In genomic region chr13:77859450-77859849, GRCh38 we compare ENCODE assay signal across 15 cellular contexts. TPM values are rescaled to one million over a fixed set of nuclear protein-coding genes. Genes with fewer than 3 reads are reported as not detected.
DNase-seq lines count a peak whose midpoint lies in the region; ATAC-seq and TF ChIP-seq lines count a peak whose summit lies in the region.
"Had no signal": no experiment of that assay in that cellular context is flagged by ENCODE, and none has a peak within 500 bp of the region (broad histone marks: within the 10 kb centered on the region; RNA-seq: fewer than 3 reads in every experiment).

No MANE protein-coding gene starts in this region.

- DNase-seq in GM23248, result peak; percentile 88
- no peak for DNase-seq in WTC11 (ENCODE audit: low spot score)
- DNase-seq in left ventricle myocardium inferior, result peak; percentile 16
- DNase-seq in stomach, result no peak
- no peak for DNase-seq in progenitor cell of endocrine pancreas (ENCODE audit: low spot score, unreplicated experiment)
- DNase-seq in NCI-H524 (lab: John Stamatoyannopoulos, UW), result no peak
- DNase-seq in naive thymus-derived CD8-positive, alpha-beta T cell, result no peak
- DNase-seq: activated CD4-positive, alpha-beta T cell treated with anti-CD3 and anti-CD28 coated beads, Interleukin-2, amount 10 ng/mL, durations not matched to agents 24 days and 14 days; caudate nucleus; islet precursor cell; NCI-H2029 treated with DMSO at 0.1 percent for 48 hours had no signal

- no peaks in the 10 kb centered on the region for H3K79me2 ChIP-seq in GM23248 (ENCODE audit: insufficient read depth)

- TF ChIP-seq CTCF in WTC11 (IDR thresholded peaks at IDR 0.05) (no peak), left ventricle myocardium inferior (IDR thresholded peaks at IDR 0.05; ENCODE audit: borderline replicate concordance) (no peak), stomach (IDR thresholded peaks at IDR 0.05) (no peak), progenitor cell of endocrine pancreas (IDR thresholded peaks at IDR 0.05; ENCODE audit: unreplicated experiment) (no peak)

- H3K9me3 Mint-ChIP-seq in WTC11 (peaks cover 5% of the 10 kb centered on the region; the same call in 1 of the 2 replicates), progenitor cell of endocrine pancreas (ENCODE audit: low read depth) (no peaks in the 10 kb centered on the region)
- H3K9me3 Mint-ChIP-seq in naive thymus-derived CD8-positive, alpha-beta T cell, result peaks cover 0 to 3% (median 0%) of the 10 kb centered on the region in 9 donors
- H3K9me3 Mint-ChIP-seq: activated CD4-positive, alpha-beta T cell treated with anti-CD3 and anti-CD28 coated beads, Interleukin-2, amount 10 ng/mL, durations not matched to agents 24 days and 14 days had no signal

- no peak for ATAC-seq in WTC11
- ATAC-seq in naive thymus-derived CD8-positive, alpha-beta T cell, result no peak
- ATAC-seq in HG02642 (IDR thresholded peaks at IDR 0.05; ENCODE audit: poor library complexity, unreplicated experiment), result no peak

- POLR2A ChIA-PET in WTC11 (lab: Charles Lee), result interaction anchor here (0.6 kb wide), 1 partner anchor 381 kb away, joined by 8 read pairs; no protein-coding TSS in a partner anchor
- POLR2A ChIA-PET in naive thymus-derived CD8-positive, alpha-beta T cell (lab: Charles Lee), result no interaction called here

- H3K9me2 ChIP-seq in GM23248 (ENCODE audit: insufficient read depth), result no peaks in the 10 kb centered on the region

- H3K9ac ChIP-seq in GM23248, result peak overlapping the region; percentile 58

- H3K36me3 Mint-ChIP-seq in WTC11 (0 out of 2 replicates have a peak, but pooled peaks cover 3% of the 10 kb centered on the region), progenitor cell of endocrine pancreas (ENCODE audit: insufficient read depth) (no peaks in the 10 kb centered on the region)
- no peaks in the 10 kb centered on the region for H3K36me3 Mint-ChIP-seq in naive thymus-derived CD8-positive, alpha-beta T cell

- H3K4me1 Mint-ChIP-seq in WTC11, result peaks cover 71% of the 10 kb centered on the region
- no peaks in the 10 kb centered on the region for H3K4me1 Mint-ChIP-seq in progenitor cell of endocrine pancreas (ENCODE audit: low read depth)
- no peaks in the 10 kb centered on the region for H3K4me1 Mint-ChIP-seq in naive thymus-derived CD8-positive, alpha-beta T cell
- H3K4me1 Mint-ChIP-seq: activated CD4-positive, alpha-beta T cell treated with anti-CD3 and anti-CD28 coated beads, Interleukin-2, amount 10 ng/mL, durations not matched to agents 24 days and 14 days had no signal

- no peaks in the 10 kb centered on the region for H3K9me3 ChIP-seq in GM23248 (ENCODE audit: low read depth)
- H3K9me3 ChIP-seq in left ventricle myocardium inferior (replicated peaks), result no peaks in the 10 kb centered on the region
- no peaks in the 10 kb centered on the region for H3K9me3 ChIP-seq in stomach

- intact Hi-C loops in left ventricle myocardium inferior (cut with micrococcal nuclease), result no loop called here
- intact Hi-C loops in stomach (cut with DNase I; ENCODE audit: low total_unique reads), result no loop called here

- H3K27me3 ChIP-seq in GM23248 (replicated peaks; ENCODE audit: insufficient read depth) (no peaks in the 10 kb centered on the region), left ventricle myocardium inferior (ENCODE audit: low read depth) (no peaks in the 10 kb centered on the region), stomach (no peaks in the 10 kb centered on the region)

- no peak for TF ChIP-seq POLR2A in stomach (IDR thresholded peaks at IDR 0.05)

- in situ Hi-C loops in GM23248 (cut with MboI), result no loop called here

- peak overlapping the region; percentile 71 for H3K4me2 ChIP-seq in GM23248 (ENCODE audit: unreplicated experiment)

- CTCF ChIA-PET in WTC11 (lab: Charles Lee), result interaction anchor here (0.6 kb wide), 1 partner anchor 86 kb away, joined by 3 read pairs; no protein-coding TSS in a partner anchor

- no peak for TF ChIP-seq EP300 in stomach (IDR thresholded peaks at IDR 0.05)

- H3K27ac Mint-ChIP-seq in WTC11 (peak overlapping the region; percentile 81), progenitor cell of endocrine pancreas (no peak overlapping the region)
- H3K27ac Mint-ChIP-seq in naive thymus-derived CD8-positive, alpha-beta T cell, result no peak overlapping the region
- H3K27ac Mint-ChIP-seq: activated CD4-positive, alpha-beta T cell treated with anti-CD3 and anti-CD28 coated beads, Interleukin-2, amount 10 ng/mL, durations not matched to agents 24 days and 14 days had no signal

- H3K27me3 Mint-ChIP-seq in WTC11 (ENCODE audit: low read depth) (no peaks in the 10 kb centered on the region), progenitor cell of endocrine pancreas (no peaks in the 10 kb centered on the region)
- H3K27me3 Mint-ChIP-seq in naive thymus-derived CD8-positive, alpha-beta T cell, result peaks cover 0 to 10% (median 5%) of the 10 kb centered on the region in 5 donors

- H3K27ac ChIP-seq in GM23248, result peak overlapping the region; percentile 82
- H3K27ac ChIP-seq in left ventricle myocardium inferior (replicated peaks), result peak overlapping the region; percentile 69
- peak overlapping the region in 4 of 5 donors; percentile 53 to 72 (median 61) for H3K27ac ChIP-seq in stomach
- H3K27ac ChIP-seq: epithelial cell of prostate had no signal

- 15 to 20% methylated on average over 8 of the region's 8 CpGs for WGBS in GM23248 (ENCODE audit: low coverage in 1 of 2, low lambda C conversion rate in 2 of 2, missing lambda C conversion rate in 2 of 2), 2 experiments
- 64 to 71% (median 67%) methylated on average over 8 of the region's 8 CpGs for WGBS in stomach, 5 donors

- peak overlapping the region; percentile 66 for H2AFZ ChIP-seq in GM23248

- H3K4me1 ChIP-seq in GM23248 (ENCODE audit: insufficient read depth) (peaks cover 20% of the 10 kb centered on the region), left ventricle myocardium inferior (no peaks in the 10 kb centered on the region), stomach (no peaks in the 10 kb centered on the region)

- H3K36me3 ChIP-seq in GM23248 (ENCODE audit: low read depth) (no peaks in the 10 kb centered on the region), left ventricle myocardium inferior (no peaks in the 10 kb centered on the region), stomach (no peaks in the 10 kb centered on the region)

- peaks cover 20% of the 10 kb centered on the region; the same call in 1 of the 2 replicates for H3F3A ChIP-seq in GM23248 (ENCODE audit: insufficient read depth)

- H3K4me3 Mint-ChIP-seq in WTC11, result no peak overlapping the region
- no peak overlapping the region for H3K4me3 Mint-ChIP-seq in progenitor cell of endocrine pancreas (ENCODE audit: low read depth)
- no peak overlapping the region for H3K4me3 Mint-ChIP-seq in naive thymus-derived CD8-positive, alpha-beta T cell
- H3K4me3 Mint-ChIP-seq: activated CD4-positive, alpha-beta T cell treated with anti-CD3 and anti-CD28 coated beads, Interleukin-2, amount 10 ng/mL, durations not matched to agents 24 days and 14 days; neural crest cell had no signal

- no peaks in the 10 kb centered on the region for H4K20me1 ChIP-seq in GM23248 (ENCODE audit: insufficient read depth)

- H3K4me3 ChIP-seq in GM23248 (peak overlapping the region; percentile 41), left ventricle myocardium inferior (no peak overlapping the region), stomach (no peak overlapping the region)

TF ChIP-seq in WTC11, 78 proteins besides CTCF, POLR2A, EP300 and RAD21 (continues in another document):
- TF ChIP-seq ZBTB43 (CRISPR knock-in tag; IDR thresholded peaks at IDR 0.05) (no peak), IRF2 (CRISPR knock-in tag; IDR thresholded peaks at IDR 0.05; ENCODE audit: borderline replicate concordance, low read depth) (no peak), ZMAT4 (CRISPR knock-in tag; IDR thresholded peaks at IDR 0.05) (no peak), ATF1 (CRISPR knock-in tag; IDR thresholded peaks at IDR 0.05) (no peak), E2F1 (CRISPR knock-in tag; IDR thresholded peaks at IDR 0.05) (no peak), TCF7 (CRISPR knock-in tag; IDR thresholded peaks at IDR 0.05; ENCODE audit: low read depth) (no peak), ZNF317 (CRISPR knock-in tag; IDR thresholded peaks at IDR 0.05; ENCODE audit: borderline replicate concordance, low read depth) (no peak), NFE2L1 (CRISPR knock-in tag; IDR thresholded peaks at IDR 0.05) (no peak)

RNA-seq across cellular contexts. Expression of gene EDNRB, which starts 59.2 kb away (rescaled TPM):
- 0.32 TPM in 1 of 2 replicates, not detected in the other for total RNA-seq in GM23248 (2014; rRNA removed; shearing (Covaris generic))
- polyA plus RNA-seq in GM23248 (2016; fragmentation: Nextera tagmentation; extraction: Ambion mirVana) (0.11 and 0.42 TPM in 2 replicates), stomach (10 to 100 TPM in 1 of 3 donors, 1 to 10 TPM in 2; 2.3 to 11.6 (median 8.4) TPM)
- total RNA-seq in WTC11 (2021) (55.8 to 142 TPM (median 142 TPM) in 3 replicates), left ventricle myocardium inferior (25.6 TPM), stomach (10 to 100 TPM in 4 of 5 donors, 1 to 10 TPM in 1; 3.6 to 72.1 (median 16.2) TPM), progenitor cell of endocrine pancreas (0.38 and 1.0 TPM in 2 replicates)
- not detected for total RNA-seq in naive thymus-derived CD8-positive, alpha-beta T cell
- not detected for polyA plus RNA-seq in naive thymus-derived CD8-positive, alpha-beta T cell
- total RNA-seq: activated CD4-positive, alpha-beta T cell treated with anti-CD3 and anti-CD28 coated beads, Interleukin-2, amount 10 ng/mL, durations not matched to agents 24 days and 14 days; T-helper 1 cell treated with Interleukin-12 subunit alpha and Interleukin-12 subunit beta and Interleukin-4 antibody, amounts not matched to agents 30 ng/mL and 1 ng/mL, for 36 hours had no signal

Comparison
In these comparisons a context has a peak if more than half of its experiments do, and no peak if none do; other contexts are left out.
1. DNase-seq: peak in GM23248 (single experiment) and left ventricle myocardium inferior (single experiment); none in WTC11 (single experiment), stomach (single experiment), progenitor cell of endocrine pancreas (single experiment), NCI-H524 (0 of 2) and naive thymus-derived CD8-positive, alpha-beta T cell (0 of 10).
2. Peak in every context shown above with its lines, with median percentiles within 50 percentile points of each other: H3K27ac ChIP-seq.